8 cellular contexts compared by ENCODE assay signal in genomic region chr18:61551586-61551985, GRCh38.
DNase-seq lines count a peak whose midpoint lies in the region; ATAC-seq lines count a peak whose summit lies in the region.

No MANE protein-coding gene starts in this region.

- no peak overlapping the region for H3K9ac ChIP-seq in adipocyte (ENCODE audit: low read length)

- intact Hi-C loops in left ventricle myocardium superior (cut with micrococcal nuclease), result no loop called here

- no peaks in the 10 kb centered on the region for H3K27me3 ChIP-seq in adipocyte (replicated peaks; ENCODE audit: control insufficient read depth, insufficient read depth, low read length)

- no peak overlapping the region for H3K4me3 ChIP-seq in adipocyte (ENCODE audit: low read length)
- H3K4me3 ChIP-seq in skeletal muscle cell (ENCODE audit: low read depth, low read length), result no peak overlapping the region

- no peaks in the 10 kb centered on the region for H3K9me3 ChIP-seq in adipocyte (ENCODE audit: control insufficient read depth, low read length)

- H3K36me3 ChIP-seq in adipocyte (ENCODE audit: control insufficient read depth, insufficient read depth, low read length, severe bottlenecking), result peaks cover 26% of the 10 kb centered on the region

- peak; percentile 81 for ATAC-seq in GM18519 (IDR thresholded peaks at IDR 0.05; ENCODE audit: low FRiP score, unreplicated experiment)
- peak; percentile 75 for ATAC-seq in HG03066 (IDR thresholded peaks at IDR 0.05; ENCODE audit: low read depth, unreplicated experiment)
- peak; percentile 85 for ATAC-seq in left ventricle myocardium superior

- DNase-seq in CD1c-positive myeloid dendritic cell (ENCODE audit: extremely low spot score), result peak; percentile 53
- DNase-seq in NCI-H2196 treated with DMSO at 0.1 percent for 48 hours (lab: John Stamatoyannopoulos, UW; ENCODE audit: unreplicated experiment), result peak; percentile 12
- DNase-seq in adipocyte (ENCODE audit: low read depth), result peak; percentile 94
- DNase-seq in left ventricle myocardium superior, result no peak
- DNase-seq in skeletal muscle cell (ENCODE audit: low read depth), result peak; percentile 45
- DNase-seq in activated naive CD4-positive, alpha-beta T cell treated with anti-CD3 and anti-CD28 coated beads, Interleukin-2, amount 50 U/mL, for 16 hours, result no peak

- no peaks in the 10 kb centered on the region for H3K4me1 ChIP-seq in adipocyte (ENCODE audit: control insufficient read depth, insufficient read depth, low read length)

Comparison
In these comparisons a context has a peak if more than half of its experiments do, and no peak if none do; other contexts are left out.
1. DNase-seq: peak in CD1c-positive myeloid dendritic cell (single experiment), NCI-H2196 treated with DMSO at 0.1 percent for 48 hours (single experiment), adipocyte (single experiment) and skeletal muscle cell (single experiment); none in left ventricle myocardium superior (single experiment) and activated naive CD4-positive, alpha-beta T cell treated with anti-CD3 and anti-CD28 coated beads, Interleukin-2, amount 50 U/mL, for 16 hours (single experiment).
2. Peak in every context shown above with its lines, with median percentiles within 50 percentile points of each other: ATAC-seq.